Comparison of ENCODE assay signal across 35 cellular contexts in genomic region chr4:126221262-126221661, GRCh38.
"Had no signal": no experiment of that assay in that cellular context is flagged by ENCODE, and none has a peak within 500 bp of the region (broad histone marks: within the 10 kb centered on the region; RNA-seq: fewer than 3 reads in every experiment).

No MANE protein-coding gene starts in this region.

- H3K36me3 ChIP-seq: MG63, Peyer's patch, SJCRH30 had no signal

- H3K4me3 ChIP-seq: MG63, Peyer's patch, SJCRH30 had no signal

- H3K27ac ChIP-seq: Peyer's patch, RWPE1, SJCRH30, VCaP had no signal

- H3K4me1 ChIP-seq: Peyer's patch, SJCRH30 had no signal

- H3K4me2 ChIP-seq: SK-N-SH had no signal

- H3K4me3 Mint-ChIP-seq: activated B cell treated with CpG ODN at 0.5 μM for 24 hours; activated CD4-positive, alpha-beta memory T cell treated with anti-CD3 and anti-CD28 coated beads for 36 hours; activated naive CD4-positive, alpha-beta T cell treated with anti-CD3 and anti-CD28 coated beads, Interleukin-2, amount 10 ng/mL, durations not matched to agents 7 days and 5 days; activated naive CD8-positive, alpha-beta T cell; activated naive CD8-positive, alpha-beta T cell treated with anti-CD3 and anti-CD28 coated beads, Interleukin-2, amount 50 U/mL, for 24 hours; activated T-cell treated with anti-CD3 and anti-CD28 coated beads, Interleukin-2, amount 50 U/mL, for 4 hours; activated T-helper 1 cell treated with anti-CD3 and anti-CD28 coated beads, Interleukin-12 subunit alpha, Interleukin-12 subunit beta, Interleukin-2, Interleukin-4 antibody, amounts not matched to agents 30 ng/mL and 10 ng/mL and 1 ng/mL, durations not matched to agents 14 hours and 24 hours and 36 hours; brain; T-helper 17 cell had no signal

- H3K4me1 Mint-ChIP-seq: activated B cell treated with CpG ODN at 0.5 μM for 24 hours; activated naive CD4-positive, alpha-beta T cell treated with anti-CD3 and anti-CD28 coated beads, Interleukin-2, amount 10 ng/mL, durations not matched to agents 7 days and 5 days; activated naive CD8-positive, alpha-beta T cell treated with anti-CD3 and anti-CD28 coated beads, Interleukin-2, amount 50 U/mL, for 24 hours; brain; T-helper 17 cell had no signal

- H3K9me3 ChIP-seq: MG63, Peyer's patch, SJCRH30, SK-N-SH had no signal

- H3K27me3 ChIP-seq: MG63, Peyer's patch, SJCRH30 had no signal

- H3K36me3 Mint-ChIP-seq: activated CD4-positive, alpha-beta memory T cell treated with anti-CD3 and anti-CD28 coated beads for 36 hours; activated naive CD4-positive, alpha-beta T cell treated with anti-CD3 and anti-CD28 coated beads, Interleukin-2, amount 10 ng/mL, durations not matched to agents 7 days and 5 days; activated naive CD8-positive, alpha-beta T cell; brain had no signal

- H3K27ac Mint-ChIP-seq: activated B cell treated with CpG ODN at 0.5 μM for 24 hours; activated CD4-positive, alpha-beta memory T cell treated with anti-CD3 and anti-CD28 coated beads for 36 hours; activated naive CD4-positive, alpha-beta T cell treated with anti-CD3 and anti-CD28 coated beads, Interleukin-2, amount 10 ng/mL, durations not matched to agents 7 days and 5 days; activated naive CD8-positive, alpha-beta T cell; activated naive CD8-positive, alpha-beta T cell treated with anti-CD3 and anti-CD28 coated beads, Interleukin-2, amount 50 U/mL, for 24 hours; activated T-helper 1 cell treated with anti-CD3 and anti-CD28 coated beads, Interleukin-12 subunit alpha, Interleukin-12 subunit beta, Interleukin-2, Interleukin-4 antibody, amounts not matched to agents 30 ng/mL and 10 ng/mL and 1 ng/mL, durations not matched to agents 14 hours and 24 hours and 36 hours; T-helper 17 cell had no signal

- DNase-seq: activated B cell treated with CpG ODN at 0.5 μM for 24 hours; activated CD4-positive, alpha-beta memory T cell treated with anti-CD3 and anti-CD28 coated beads for 36 hours; activated CD4-positive, alpha-beta T cell treated with anti-CD3 and anti-CD28 coated beads for 4 hours; activated CD4-positive, alpha-beta T cell treated with anti-CD3 and anti-CD28 coated beads, Interleukin-2, amount 50 U/mL, for 1 hour; activated CD4-positive, CD25-positive, alpha-beta regulatory T cell treated with anti-CD3 and anti-CD28 coated beads, Interleukin-2, amount 50 U/mL, for 72 hours; activated CD8-positive, alpha-beta memory T cell treated with anti-CD3 and anti-CD28 coated beads, Interleukin-2, amount 50 U/mL, for 4 hours; activated naive CD4-positive, alpha-beta T cell treated with anti-CD3 and anti-CD28 coated beads, Interleukin-2, amount 10 ng/mL, durations not matched to agents 7 days and 5 days; activated naive CD8-positive, alpha-beta T cell treated with anti-CD3 and anti-CD28 coated beads, Interleukin-2, amount 50 U/mL, for 24 hours; activated T-cell treated with anti-CD3 and anti-CD28 coated beads for 4 hours; activated T-cell treated with anti-CD3 and anti-CD28 coated beads, Interleukin-2, amount 50 U/mL, for 4 hours; anterior cingulate cortex; central memory CD4-positive, alpha-beta T cell; Kasumi-1; MG63; NCI-H1048; NCI-H1105 treated with DMSO at 0.1 percent for 48 hours; NCI-H1436; NCI-H1694; NCI-H1930; NCI-H2081 treated with DMSO at 0.1 percent for 48 hours; NCI-H510A; NCI-H526; NCI-H748 treated with DMSO at 0.1 percent for 48 hours; NK-92 treated with Interleukin-12 subunit alpha and Interleukin-12 subunit beta, amount 100 ng/mL, for 24 hours; PC-3; Peyer's patch; SHP77; SJCRH30; T-helper 17 cell had no signal

- H3K27me3 Mint-ChIP-seq: activated B cell treated with CpG ODN at 0.5 μM for 24 hours; activated CD4-positive, alpha-beta memory T cell treated with anti-CD3 and anti-CD28 coated beads for 36 hours; activated naive CD4-positive, alpha-beta T cell treated with anti-CD3 and anti-CD28 coated beads, Interleukin-2, amount 10 ng/mL, durations not matched to agents 7 days and 5 days; activated naive CD8-positive, alpha-beta T cell; activated naive CD8-positive, alpha-beta T cell treated with anti-CD3 and anti-CD28 coated beads, Interleukin-2, amount 50 U/mL, for 24 hours; T-helper 17 cell had no signal

- H3K9me3 Mint-ChIP-seq: activated naive CD4-positive, alpha-beta T cell treated with anti-CD3 and anti-CD28 coated beads, Interleukin-2, amount 10 ng/mL, durations not matched to agents 7 days and 5 days; activated T-helper 1 cell treated with anti-CD3 and anti-CD28 coated beads, Interleukin-12 subunit alpha, Interleukin-12 subunit beta, Interleukin-2, Interleukin-4 antibody, amounts not matched to agents 30 ng/mL and 10 ng/mL and 1 ng/mL, durations not matched to agents 14 hours and 24 hours and 36 hours had no signal

- H3K9ac ChIP-seq: SK-N-SH had no signal
